In the genomic region with DNA sequence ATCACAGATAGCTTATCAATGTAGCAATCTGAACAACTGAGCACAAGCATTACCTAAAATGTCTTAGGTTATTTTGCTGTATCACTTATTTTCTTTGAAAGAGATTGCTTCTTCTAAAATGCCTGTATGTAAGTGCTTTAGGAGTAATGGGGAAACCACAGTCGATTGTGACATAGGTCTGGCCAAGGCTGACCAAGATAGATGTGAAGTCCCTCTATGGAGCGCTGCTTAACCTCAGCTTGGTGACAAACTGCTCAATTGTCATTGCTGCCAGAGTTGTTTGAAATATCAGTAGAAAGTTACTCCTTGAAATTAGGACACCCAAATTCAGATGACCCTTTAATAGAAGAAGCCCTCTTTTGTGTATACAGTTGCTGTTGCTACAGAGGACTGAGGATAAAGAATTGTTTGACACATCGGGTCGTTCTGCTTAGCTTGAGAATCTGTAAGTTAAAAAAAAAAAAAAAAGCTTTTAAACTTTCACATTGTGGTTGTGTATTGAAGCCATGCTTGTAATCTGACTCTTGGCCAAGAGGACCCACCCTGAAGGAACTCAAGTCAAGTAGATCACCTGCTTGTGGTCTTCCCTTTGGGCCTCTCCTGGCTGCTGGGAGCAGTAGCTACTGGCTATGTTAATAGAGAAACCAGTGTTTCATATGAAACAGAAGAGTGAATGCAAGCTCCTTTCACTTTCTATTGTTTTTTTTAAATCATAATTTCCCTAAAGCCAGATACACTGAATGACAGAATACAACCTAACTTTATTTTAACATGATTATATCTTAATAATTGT, we compare ENCODE assay signal across 11 cellular contexts.
DNase-seq lines count a peak whose midpoint lies in the region; ATAC-seq and TF ChIP-seq lines count a peak whose summit lies in the region.
"Had no signal": no experiment of that assay in that cellular context is flagged by ENCODE, and none has a peak within 500 bp of the region (broad histone marks: within the 10 kb centered on the region; RNA-seq: fewer than 3 reads in every experiment).

No MANE protein-coding gene starts in this region.

- no peak overlapping the region for H4K8ac ChIP-seq in trophoblast cell (ENCODE audit: low read depth, low read length)

- no peaks in the 10 kb centered on the region for H3K79me1 ChIP-seq in trophoblast cell (ENCODE audit: low read length)

- H2AK5ac ChIP-seq in trophoblast cell (ENCODE audit: low read length): no peak overlapping the region

- H2AFZ ChIP-seq in trophoblast cell (ENCODE audit: insufficient read depth, low read length, poor library complexity): no peak overlapping the region

- no peak overlapping the region for H3K9ac ChIP-seq in trophoblast cell (ENCODE audit: low read length)
- H3K9ac ChIP-seq: BLaER1 had no signal

- H3K4me3 ChIP-seq in GM12865 (ENCODE audit: low read depth, low read length) (no peak overlapping the region), trophoblast cell (ENCODE audit: low read depth, low read length) (no peak overlapping the region)
- H3K4me3 ChIP-seq: BLaER1, MG63 had no signal

- H3K4me1 ChIP-seq in trophoblast cell (ENCODE audit: control insufficient read depth in 1 of 2, insufficient read depth in 2 of 2, low read length in 2 of 2): no peaks in the 10 kb centered on the region
- H3K4me1 ChIP-seq: BLaER1 had no signal

- DNase-seq in GM12865 (ENCODE audit: low read depth): peak; percentile 85
- DNase-seq in NCI-H1048 (lab: John Stamatoyannopoulos, UW): no peak
- DNase-seq in trophoblast cell: no peak
- DNase-seq in epidermal melanocyte (ENCODE audit: insufficient read length, low spot score): no peak
- DNase-seq in head of caudate nucleus: no peak
- DNase-seq: activated T-cell treated with anti-CD3 and anti-CD28 coated beads, Interleukin-2, amount 50 U/mL, for 24 hours; MG63 had no signal

- H3K4me2 ChIP-seq in trophoblast cell (ENCODE audit: low read length): no peak overlapping the region
- H3K4me2 ChIP-seq: BLaER1 had no signal

- no peaks in the 10 kb centered on the region for H3K79me2 ChIP-seq in trophoblast cell (ENCODE audit: control insufficient read depth, insufficient read depth, low read length, poor library complexity)

- no peak overlapping the region for H3K18ac ChIP-seq in trophoblast cell (ENCODE audit: low read length)

- H3K23ac ChIP-seq in trophoblast cell (ENCODE audit: low read length): no peak overlapping the region

- no peak overlapping the region for H4K12ac ChIP-seq in trophoblast cell (ENCODE audit: low read depth, low read length)

- H3K27me3 ChIP-seq in trophoblast cell (ENCODE audit: insufficient read depth, low read length): no peaks in the 10 kb centered on the region
- H3K27me3 ChIP-seq: BLaER1, MG63 had no signal

- no CpG with 5 or more reads among the region's 4 CpGs for WGBS in trophoblast cell (ENCODE audit: extremely low coverage, insufficient coverage, insufficient read length)

- H2BK5ac ChIP-seq in trophoblast cell (ENCODE audit: low read depth, low read length, poor library complexity): no peak overlapping the region

- no peak overlapping the region for H3K4ac ChIP-seq in trophoblast cell (ENCODE audit: low read depth, low read length)

- TF ChIP-seq CTCF in GM12865 (IDR thresholded peaks at IDR 0.05; ENCODE audit: insufficient read depth, low read depth, low read length, missing control alignments): no peak

- intact Hi-C loops in head of caudate nucleus (cut with DNase I): no loop called here

- H2BK12ac ChIP-seq in trophoblast cell (ENCODE audit: low read length): no peak overlapping the region

- H4K91ac ChIP-seq in trophoblast cell (ENCODE audit: low read depth, low read length): no peak overlapping the region

- no peak overlapping the region for H2BK120ac ChIP-seq in trophoblast cell (ENCODE audit: insufficient read depth, low read length, poor library complexity)

- H3K9me3 ChIP-seq in trophoblast cell (ENCODE audit: insufficient read depth, low read depth, low read length): no peaks in the 10 kb centered on the region
- H3K9me3 ChIP-seq: BLaER1, MG63 had no signal

- ATAC-seq in GM19328 (IDR thresholded peaks at IDR 0.05; ENCODE audit: unreplicated experiment): peak; percentile 83
- ATAC-seq in HG02852 (IDR thresholded peaks at IDR 0.05; ENCODE audit: unreplicated experiment): peak; percentile 99
- peak; percentile 98 for ATAC-seq in HG03575 (IDR thresholded peaks at IDR 0.05; ENCODE audit: extremely low read depth, insufficient number of reproducible peaks, low FRiP score, unreplicated experiment)

- H3K14ac ChIP-seq in trophoblast cell (ENCODE audit: low read length): no peak overlapping the region

- no peaks in the 10 kb centered on the region for H3K36me3 ChIP-seq in trophoblast cell (ENCODE audit: control insufficient read depth in 1 of 2, insufficient read depth in 2 of 2, low read length in 2 of 2)
- H3K36me3 ChIP-seq: BLaER1, MG63 had no signal

- H3K27ac ChIP-seq in trophoblast cell (ENCODE audit: low read depth, low read length): no peak overlapping the region
- H3K27ac ChIP-seq: BLaER1 had no signal
